ENCODE assay signal across 8 cellular contexts in genomic region chr14:24188251-24189058, GRCh38. TPM values are rescaled to one million over a fixed set of nuclear protein-coding genes. Genes with fewer than 3 reads are reported as not detected.
DNase-seq lines count a peak whose midpoint lies in the region; ATAC-seq and TF ChIP-seq lines count a peak whose summit lies in the region.

Gene IPO4 (minus strand): TSS chr14:24188816. CDS start chr14:24188787, 29 bp downstream.

- CTCF ChIA-PET in SK-N-SH (lab: Yijun Ruan, JAX), result interaction anchor here (0.8 to 2.6 kb wide), 8 partner anchors 27 to 243 kb away, joined by 3 to 14 read pairs (median 4); partner anchors contain the start of genes CIDEB, DCAF11, IRF9 and NRL

- WGBS in SK-N-SH (ENCODE audit: low lambda C conversion rate), result 1% methylated on average over 50 of the region's 65 CpGs

- no peak for TF ChIP-seq RAD21 in SK-N-SH (IDR thresholded peaks at IDR 0.05; ENCODE audit: low read length)

- no peaks in the 10 kb centered on the region for H3K27me3 ChIP-seq in SK-N-SH (ENCODE audit: insufficient read depth)

- H2AFZ ChIP-seq in SK-N-SH (ENCODE audit: low read depth), result peak within 1 kb of the TSS; percentile 82

- H3K9me2 ChIP-seq in SK-N-SH, result no peaks in the 10 kb centered on the region

- peaks cover 35 to 64% of the 10 kb centered on the region in 2 experiments for H3K36me3 ChIP-seq in SK-N-SH (replicated peaks in 1 of 2; ENCODE audit: control insufficient read depth in 1 of 2, insufficient read depth in 2 of 2, low read length in 1 of 2)

- no peaks in the 10 kb centered on the region for H4K20me1 ChIP-seq in SK-N-SH (ENCODE audit: insufficient read depth)

- H3K4me1 ChIP-seq in SK-N-SH (ENCODE audit: control insufficient read depth in 1 of 2, insufficient read depth in 2 of 2, low read depth in 1 of 2, low read length in 1 of 2), result peaks cover 9 to 21% of the 10 kb centered on the region in 2 experiments

- POLR2A ChIA-PET in SK-N-SH (lab: Yijun Ruan, JAX), result interaction anchor here (0.6 to 3.2 kb wide), 12 partner anchors 8 to 1299 kb away, joined by 3 to 10 read pairs (median 5); partner anchors contain the start of genes CHMP4A, CIDEB, EMC9 and IRF9

- peak within 1 kb of the TSS; percentile 72 for H3K4me3 ChIP-seq in GM08714 (ENCODE audit: low read length)
- peak within 1 kb of the TSS; percentile 88 to 96 for H3K4me3 ChIP-seq in SK-N-SH (ENCODE audit: low read depth in 2 of 2, low read length in 1 of 2)

- DNase-seq in NCI-H1092 (lab: John Stamatoyannopoulos, UW), result peak; percentile 98
- peak; percentile 97 for DNase-seq in SK-N-SH
- DNase-seq in activated naive CD4-positive, alpha-beta T cell treated with anti-CD3 and anti-CD28 coated beads, Interleukin-2, amount 50 U/mL, for 16 hours, result peak; percentile 95
- DNase-seq in globus pallidus (ENCODE audit: low spot score), result peak; percentile 95
- DNase-seq in nucleus accumbens (lab: John Stamatoyannopoulos, UW), result peak; percentile 59 to 97 (median 93)
- peak; percentile 97 for DNase-seq in superior temporal gyrus (ENCODE audit: extremely low spot score)

- peak within 1 kb of the TSS; percentile 98 for H3K4me2 ChIP-seq in SK-N-SH

- no peaks in the 10 kb centered on the region for H3K9me3 ChIP-seq in SK-N-SH

- peaks cover 13% of the 10 kb centered on the region for H3F3A ChIP-seq in SK-N-SH (replicated peaks; ENCODE audit: insufficient read depth)

- H3K79me2 ChIP-seq in SK-N-SH (ENCODE audit: insufficient read depth), result peaks cover 41% of the 10 kb centered on the region

- H3K9ac ChIP-seq in SK-N-SH, result peak within 1 kb of the TSS; percentile 76

- peak; percentile 86 for ATAC-seq in HG02588 (IDR thresholded peaks at IDR 0.05; ENCODE audit: unreplicated experiment)

- TF ChIP-seq CTCF in SK-N-SH (IDR thresholded peaks at IDR 0.05), result no peak

- TF ChIP-seq EP300 in SK-N-SH (IDR thresholded peaks at IDR 0.05; ENCODE audit: borderline replicate concordance in 1 of 2, low read depth in 1 of 2, low read length in 1 of 2), result peak; percentile 4 to 31; a peak in 1 of 4 replicates

- H3K27ac ChIP-seq in SK-N-SH (ENCODE audit: low read depth in 2 of 2, low read length in 1 of 2), result peak within 1 kb of the TSS; percentile 72 to 89

TF ChIP-seq in SK-N-SH, 30 proteins besides CTCF, POLR2A, EP300 and RAD21 (continues in another document):
- no peak for TF ChIP-seq GATA2 (CRISPR knock-in tag; IDR thresholded peaks at IDR 0.05)
- no peak for TF ChIP-seq NRF1 (IDR thresholded peaks at IDR 0.05; ENCODE audit: low read depth, low read length)
- no peak for TF ChIP-seq FOXJ3 (CRISPR knock-in tag; IDR thresholded peaks at IDR 0.05)
- peak; percentile 36; the same call in 1 of the 2 replicates for TF ChIP-seq TCF12 (IDR thresholded peaks at IDR 0.05)
- TF ChIP-seq SIN3A (IDR thresholded peaks at IDR 0.05; ENCODE audit: borderline replicate concordance, low read depth, low read length), result peak; percentile 99
- peak; percentile 100 for TF ChIP-seq MAX (IDR thresholded peaks at IDR 0.05; ENCODE audit: low read depth)
- TF ChIP-seq CHD2 (IDR thresholded peaks at IDR 0.05; ENCODE audit: low read length, partially characterized antibody), result peak; percentile 96
- TF ChIP-seq, protein P1, sequence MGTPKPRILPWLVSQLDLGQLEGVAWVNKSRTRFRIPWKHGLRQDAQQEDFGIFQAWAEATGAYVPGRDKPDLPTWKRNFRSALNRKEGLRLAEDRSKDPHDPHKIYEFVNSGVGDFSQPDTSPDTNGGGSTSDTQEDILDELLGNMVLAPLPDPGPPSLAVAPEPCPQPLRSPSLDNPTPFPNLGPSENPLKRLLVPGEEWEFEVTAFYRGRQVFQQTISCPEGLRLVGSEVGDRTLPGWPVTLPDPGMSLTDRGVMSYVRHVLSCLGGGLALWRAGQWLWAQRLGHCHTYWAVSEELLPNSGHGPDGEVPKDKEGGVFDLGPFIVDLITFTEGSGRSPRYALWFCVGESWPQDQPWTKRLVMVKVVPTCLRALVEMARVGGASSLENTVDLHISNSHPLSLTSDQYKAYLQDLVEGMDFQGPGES (IDR thresholded peaks at IDR 0.05; ENCODE audit: low read depth, low read length), result peak; percentile 48; the same call in 1 of the 2 replicates
- peak; percentile 89 for TF ChIP-seq POLR2AphosphoS5 (IDR thresholded peaks at IDR 0.05; ENCODE audit: low read depth, low read length)
- no peak for TF ChIP-seq FOXM1 (IDR thresholded peaks at IDR 0.05; ENCODE audit: low read depth)
- TF ChIP-seq SMC3 (IDR thresholded peaks at IDR 0.05; ENCODE audit: low read depth, low read length), result no peak
- TF ChIP-seq, protein P2, sequence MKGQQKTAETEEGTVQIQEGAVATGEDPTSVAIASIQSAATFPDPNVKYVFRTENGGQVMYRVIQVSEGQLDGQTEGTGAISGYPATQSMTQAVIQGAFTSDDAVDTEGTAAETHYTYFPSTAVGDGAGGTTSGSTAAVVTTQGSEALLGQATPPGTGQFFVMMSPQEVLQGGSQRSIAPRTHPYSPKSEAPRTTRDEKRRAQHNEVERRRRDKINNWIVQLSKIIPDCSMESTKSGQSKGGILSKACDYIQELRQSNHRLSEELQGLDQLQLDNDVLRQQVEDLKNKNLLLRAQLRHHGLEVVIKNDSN (IDR thresholded peaks at IDR 0.05; ENCODE audit: borderline replicate concordance, low read depth), result peak; percentile 84
- no peak for TF ChIP-seq RXRA (IDR thresholded peaks at IDR 0.05; ENCODE audit: borderline replicate concordance, low read depth)
- peak; percentile 87 for TF ChIP-seq TAF1 (IDR thresholded peaks at IDR 0.05; ENCODE audit: borderline replicate concordance, low read depth, low read length)
- no peak for TF ChIP-seq EZH2phosphoT487 (IDR thresholded peaks at IDR 0.05; ENCODE audit: borderline replicate concordance, low read depth)
- peak; percentile 79; the same call in 1 of the 2 replicates for TF ChIP-seq ZBTB33 (IDR thresholded peaks at IDR 0.05; ENCODE audit: borderline replicate concordance, low read depth)
- peak; percentile 82 for TF ChIP-seq ELF1 (IDR thresholded peaks at IDR 0.05)
- TF ChIP-seq REST (IDR thresholded peaks at IDR 0.05; ENCODE audit: low read depth, low read length), result peak; percentile 43; the same call in 1 of the 2 replicates
- TF ChIP-seq RFX5 (IDR thresholded peaks at IDR 0.05; ENCODE audit: low read length), result no peak; the same call in 1 of the 2 replicates
- TF ChIP-seq YY1 (IDR thresholded peaks at IDR 0.05; ENCODE audit: low read depth), result peak; percentile 66; the same call in 1 of the 2 replicates
- peak; percentile 21; the same call in 1 of the 2 replicates for TF ChIP-seq JUND (IDR thresholded peaks at IDR 0.05)
- TF ChIP-seq FOSL2 (IDR thresholded peaks at IDR 0.05; ENCODE audit: borderline replicate concordance, low read depth), result no peak
- peak; percentile 37; the same call in 1 of the 2 replicates for TF ChIP-seq NFIC (IDR thresholded peaks at IDR 0.05; ENCODE audit: borderline replicate concordance)
- peak; percentile 100 for TF ChIP-seq MXI1 (IDR thresholded peaks at IDR 0.05; ENCODE audit: low read depth, low read length)

RNA-seq across cellular contexts. Expression of gene IPO4, which starts in this region (rescaled TPM):
- polyA plus RNA-seq in SK-N-SH (2012; rRNA removed), result 39.7 and 61.3 TPM in 2 replicates
- 24.0 and 34.4 TPM in 2 replicates for polyA plus RNA-seq in SK-N-SH (2012; cell fraction: cytosol; rRNA removed)
- 161 and 211 TPM in 2 replicates for polyA plus RNA-seq in SK-N-SH (2012; cell fraction: nucleus; rRNA removed)

Comparison
In these comparisons a context has a peak if more than half of its experiments do, and no peak if none do; other contexts are left out.
1. Peak in every context shown above with its lines: DNase-seq, ATAC-seq, H3K4me3 ChIP-seq and H3K27ac ChIP-seq.